27 cellular contexts compared by ENCODE assay signal in genomic region chr11:17313349-17314231, GRCh38. TPM values are rescaled to one million over a fixed set of nuclear protein-coding genes. Genes with fewer than 3 reads are reported as not detected.
DNase-seq lines count a peak whose midpoint lies in the region; ATAC-seq, FAIRE-seq and TF ChIP-seq lines count a peak whose summit lies in the region.
"Had no signal": no experiment of that assay in that cellular context is flagged by ENCODE, and none has a peak within 500 bp of the region (broad histone marks: within the 10 kb centered on the region; RNA-seq: fewer than 3 reads in every experiment).

No MANE protein-coding gene starts in this region.

- H3K27ac Mint-ChIP-seq in activated CD8-positive, alpha-beta memory T cell treated with anti-CD3 and anti-CD28 coated beads, Interleukin-2, amount 10 ng/mL, durations not matched to agents 7 days and 5 days: no peak overlapping the region
- H3K27ac Mint-ChIP-seq: activated naive CD4-positive, alpha-beta T cell treated with anti-CD3 and anti-CD28 coated beads, Interleukin-2, amount 50 U/mL, for 24 hours; CD4-positive, CD25-positive, alpha-beta regulatory T cell; dendritic cell treated with granulocyte-macrophage colony-stimulating factor and Interleukin-4, amounts not matched to agents 40 ng/mL and 50 ng/mL, for 4 days; naive thymus-derived CD4-positive, alpha-beta T cell had no signal

- no peaks in the 10 kb centered on the region for H4K20me1 ChIP-seq in fibroblast of lung (ENCODE audit: control insufficient read depth, extremely low read depth, insufficient read depth, low read length)

- H3K4me3 Mint-ChIP-seq in activated CD8-positive, alpha-beta memory T cell treated with anti-CD3 and anti-CD28 coated beads, Interleukin-2, amount 10 ng/mL, durations not matched to agents 7 days and 5 days: no peak overlapping the region
- H3K4me3 Mint-ChIP-seq: activated naive CD4-positive, alpha-beta T cell treated with anti-CD3 and anti-CD28 coated beads, Interleukin-2, amount 50 U/mL, for 24 hours; CD4-positive, CD25-positive, alpha-beta regulatory T cell; dendritic cell treated with granulocyte-macrophage colony-stimulating factor and Interleukin-4, amounts not matched to agents 40 ng/mL and 50 ng/mL, for 4 days; naive thymus-derived CD4-positive, alpha-beta T cell had no signal

- H3K4me2 ChIP-seq in fibroblast of lung (ENCODE audit: extremely low read depth, insufficient read depth, low read length) (peak overlapping the region; percentile 34), skeletal muscle satellite cell (ENCODE audit: low read length) (peak overlapping the region; percentile 46)
- H3K4me2 ChIP-seq: PC-9 had no signal

- H3K79me2 ChIP-seq in fibroblast of lung (ENCODE audit: control insufficient read depth, insufficient read depth, low read length): no peaks in the 10 kb centered on the region

- peak overlapping the region; percentile 60 for H2AFZ ChIP-seq in fibroblast of lung (ENCODE audit: low read length)
- H2AFZ ChIP-seq: PC-9 had no signal

- H3K36me3 ChIP-seq in RWPE2 (ENCODE audit: low read depth) (peaks cover 51% of the 10 kb centered on the region), fibroblast of lung (ENCODE audit: control insufficient read depth, insufficient read depth, low read length) (no peaks in the 10 kb centered on the region), skeletal muscle satellite cell (ENCODE audit: insufficient read depth, low read length) (no peaks in the 10 kb centered on the region)

- H3K27me3 ChIP-seq in RWPE2 (ENCODE audit: insufficient read depth, poor library complexity, severe bottlenecking) (no peaks in the 10 kb centered on the region), fibroblast of lung (ENCODE audit: control insufficient read depth, insufficient read depth, low read length) (no peaks in the 10 kb centered on the region), skeletal muscle satellite cell (ENCODE audit: control insufficient read depth, insufficient read depth, low read length) (no peaks in the 10 kb centered on the region)
- H3K27me3 ChIP-seq: heart right ventricle, MG63, testis had no signal

- CTCF ChIA-PET in activated CD8-positive, alpha-beta memory T cell treated with anti-CD3 and anti-CD28 coated beads, Interleukin-2, amount 10 ng/mL, durations not matched to agents 7 days and 5 days (lab: Charles Lee): interaction anchor here (1.2 kb wide), 1 partner anchor 70 kb away, joined by 3 read pairs; no protein-coding TSS in a partner anchor

- H3K36me3 Mint-ChIP-seq in activated CD8-positive, alpha-beta memory T cell treated with anti-CD3 and anti-CD28 coated beads, Interleukin-2, amount 10 ng/mL, durations not matched to agents 7 days and 5 days: peaks cover 27% of the 10 kb centered on the region

- TF ChIP-seq CTCF in RWPE2 (IDR thresholded peaks at IDR 0.05; ENCODE audit: poor library complexity, severe bottlenecking) (no peak), fibroblast of lung (conservative IDR thresholded peaks at IDR 0.05 in 1 of 2, IDR thresholded peaks at IDR 0.05 in 1 of 2; ENCODE audit: low read depth in 1 of 2, low read length in 2 of 2) (no peak)

- FAIRE-seq in GM19239 (lab: Jason Lieb, UNC): peak; percentile 52
- FAIRE-seq: D721Med, TTC549 had no signal

- H3K9me3 Mint-ChIP-seq in activated CD8-positive, alpha-beta memory T cell treated with anti-CD3 and anti-CD28 coated beads, Interleukin-2, amount 10 ng/mL, durations not matched to agents 7 days and 5 days (ENCODE audit: low read depth): no peaks in the 10 kb centered on the region
- H3K9me3 Mint-ChIP-seq: activated naive CD4-positive, alpha-beta T cell treated with anti-CD3 and anti-CD28 coated beads, Interleukin-2, amount 50 U/mL, for 24 hours; CD4-positive, CD25-positive, alpha-beta regulatory T cell; dendritic cell treated with granulocyte-macrophage colony-stimulating factor and Interleukin-4, amounts not matched to agents 40 ng/mL and 50 ng/mL, for 4 days; naive thymus-derived CD4-positive, alpha-beta T cell had no signal

- no peaks in the 10 kb centered on the region for H3K9me3 ChIP-seq in RWPE2 (ENCODE audit: severe bottlenecking)
- H3K9me3 ChIP-seq in fibroblast of lung (ENCODE audit: control insufficient read depth, insufficient read depth, low read depth, low read length): no peaks in the 10 kb centered on the region
- H3K9me3 ChIP-seq in skeletal muscle satellite cell (replicated peaks; ENCODE audit: low read length): no peaks in the 10 kb centered on the region
- H3K9me3 ChIP-seq: heart right ventricle, MG63, testis had no signal

- ATAC-seq in RWPE2 (ENCODE audit: low read depth): no peak; the same call in 2 of the 3 replicates
- no peak for ATAC-seq in activated CD8-positive, alpha-beta memory T cell treated with anti-CD3 and anti-CD28 coated beads, Interleukin-2, amount 10 ng/mL, durations not matched to agents 7 days and 5 days
- ATAC-seq: HCT116; heart right ventricle; naive thymus-derived CD4-positive, alpha-beta T cell had no signal

- H3K27ac ChIP-seq in RWPE2 (ENCODE audit: poor library complexity, severe bottlenecking): peak overlapping the region; percentile 89
- H3K27ac ChIP-seq in fibroblast of lung (ENCODE audit: insufficient read depth, low read length): peak overlapping the region; percentile 42
- H3K27ac ChIP-seq: heart right ventricle, PC-9, testis had no signal

- H3K4me1 ChIP-seq in RWPE2 (ENCODE audit: insufficient read depth, poor library complexity, severe bottlenecking) (peaks cover 17% of the 10 kb centered on the region), fibroblast of lung (ENCODE audit: control insufficient read depth, extremely low read depth, insufficient read depth, low read length) (peaks cover 4% of the 10 kb centered on the region), skeletal muscle satellite cell (ENCODE audit: control insufficient read depth, insufficient read depth, low read length) (peaks cover 14% of the 10 kb centered on the region)
- H3K4me1 ChIP-seq: heart right ventricle, testis had no signal

- H3K4me3 ChIP-seq in RWPE2 (ENCODE audit: severe bottlenecking): no peak overlapping the region
- peak overlapping the region in 1 of 4 experiments; percentile 7 for H3K4me3 ChIP-seq in fibroblast of lung (replicated peaks in 1 of 4; ENCODE audit: control extremely low read depth in 1 of 4, insufficient read depth in 1 of 4, low read depth in 3 of 4, low read length in 4 of 4)
- H3K4me3 ChIP-seq in skeletal muscle satellite cell (ENCODE audit: low read length): no peak overlapping the region
- H3K4me3 ChIP-seq: heart right ventricle, MG63, PC-9, skin epidermis, testis had no signal

- H3K9ac ChIP-seq in fibroblast of lung (ENCODE audit: insufficient read depth, low read length) (no peak overlapping the region), skeletal muscle satellite cell (ENCODE audit: low read depth, low read length) (no peak overlapping the region)

- H3K27me3 Mint-ChIP-seq in activated CD8-positive, alpha-beta memory T cell treated with anti-CD3 and anti-CD28 coated beads, Interleukin-2, amount 10 ng/mL, durations not matched to agents 7 days and 5 days: no peaks in the 10 kb centered on the region
- H3K27me3 Mint-ChIP-seq: activated naive CD4-positive, alpha-beta T cell treated with anti-CD3 and anti-CD28 coated beads, Interleukin-2, amount 50 U/mL, for 24 hours; CD4-positive, CD25-positive, alpha-beta regulatory T cell; dendritic cell treated with granulocyte-macrophage colony-stimulating factor and Interleukin-4, amounts not matched to agents 40 ng/mL and 50 ng/mL, for 4 days; naive thymus-derived CD4-positive, alpha-beta T cell had no signal

- no peaks in the 10 kb centered on the region for H3K4me1 Mint-ChIP-seq in activated CD8-positive, alpha-beta memory T cell treated with anti-CD3 and anti-CD28 coated beads, Interleukin-2, amount 10 ng/mL, durations not matched to agents 7 days and 5 days
- H3K4me1 Mint-ChIP-seq: activated naive CD4-positive, alpha-beta T cell treated with anti-CD3 and anti-CD28 coated beads, Interleukin-2, amount 50 U/mL, for 24 hours; CD4-positive, CD25-positive, alpha-beta regulatory T cell; naive thymus-derived CD4-positive, alpha-beta T cell had no signal

- no peak for DNase-seq in GM19239 (ENCODE audit: insufficient read length, low spot score)
- no peak for DNase-seq in RWPE2 (ENCODE audit: low spot score)
- peak in 1 of 2 donors; percentile 1 for DNase-seq in fibroblast of lung (ENCODE audit: low read depth in 2 of 2)
- DNase-seq in NCI-H1436 (lab: John Stamatoyannopoulos, UW): no peak
- no peak for DNase-seq in activated CD4-positive, alpha-beta T cell treated with anti-CD3 and anti-CD28 coated beads, Interleukin-2, amount 50 U/mL, for 4 hours
- no peak for DNase-seq in activated CD8-positive, alpha-beta memory T cell treated with anti-CD3 and anti-CD28 coated beads, Interleukin-2, amount 10 ng/mL, durations not matched to agents 7 days and 5 days
- DNase-seq: activated CD4-positive, alpha-beta T cell treated with anti-CD3 and anti-CD28 coated beads for 48 hours; anterior cingulate cortex; CD4-positive, CD25-positive, alpha-beta regulatory T cell; central memory CD4-positive, alpha-beta T cell; heart right ventricle; MG63; naive thymus-derived CD4-positive, alpha-beta T cell; NCI-H1417 treated with DMSO at 0.1 percent for 48 hours; NCI-H510A; occipital lobe; PC-9; stimulated activated CD4-positive, alpha-beta T cell treated with anti-CD3 and anti-CD28 coated beads, Interleukin-1b, Interleukin-23, amount 100 ng/mL, for 48 hours; T-helper 1 cell; testis had no signal

RNA-seq across cellular contexts. Expression of gene NUCB2, which starts 37.1 kb away (rescaled TPM):
- 158 and 176 TPM in 2 replicates for total RNA-seq in fibroblast of lung
- polyA plus RNA-seq in fibroblast of lung: 164 and 177 TPM in 2 replicates
- polyA plus RNA-seq in fibroblast of lung (2012): 151 and 163 TPM in 2 replicates
- 11.4 and 11.5 TPM in 2 replicates for polyA minus RNA-seq in fibroblast of lung (ENCODE audit: low replicate concordance)
- 35.2 and 39.5 TPM in 2 replicates for total RNA-seq in skeletal muscle satellite cell (2012; rRNA removed)
- total RNA-seq in activated CD8-positive, alpha-beta memory T cell treated with anti-CD3 and anti-CD28 coated beads, Interleukin-2, amount 10 ng/mL, durations not matched to agents 7 days and 5 days: 10 to 100 TPM; 79.4 to 100.0 TPM

RNA-seq across cellular contexts. Expression of gene NCR3LG1, which starts 38.0 kb away (rescaled TPM):
- 4.5 and 4.9 TPM in 2 replicates for total RNA-seq in fibroblast of lung
- polyA plus RNA-seq in fibroblast of lung: 5.2 and 6.0 TPM in 2 replicates
- 2.2 and 3.8 TPM in 2 replicates for polyA plus RNA-seq in fibroblast of lung (2012)
- polyA minus RNA-seq in fibroblast of lung (ENCODE audit: low replicate concordance): 3.7 and 6.0 TPM in 2 replicates
- 10.7 and 13.2 TPM in 2 replicates for total RNA-seq in skeletal muscle satellite cell (2012; rRNA removed)
- total RNA-seq in activated CD8-positive, alpha-beta memory T cell treated with anti-CD3 and anti-CD28 coated beads, Interleukin-2, amount 10 ng/mL, durations not matched to agents 7 days and 5 days: under 1 TPM; 0.47 to 0.91 TPM
- polyA plus RNA-seq: naive thymus-derived CD4-positive, alpha-beta T cell had no signal
